Comparison of ENCODE assay signal across 14 cellular contexts in the genomic region with DNA sequence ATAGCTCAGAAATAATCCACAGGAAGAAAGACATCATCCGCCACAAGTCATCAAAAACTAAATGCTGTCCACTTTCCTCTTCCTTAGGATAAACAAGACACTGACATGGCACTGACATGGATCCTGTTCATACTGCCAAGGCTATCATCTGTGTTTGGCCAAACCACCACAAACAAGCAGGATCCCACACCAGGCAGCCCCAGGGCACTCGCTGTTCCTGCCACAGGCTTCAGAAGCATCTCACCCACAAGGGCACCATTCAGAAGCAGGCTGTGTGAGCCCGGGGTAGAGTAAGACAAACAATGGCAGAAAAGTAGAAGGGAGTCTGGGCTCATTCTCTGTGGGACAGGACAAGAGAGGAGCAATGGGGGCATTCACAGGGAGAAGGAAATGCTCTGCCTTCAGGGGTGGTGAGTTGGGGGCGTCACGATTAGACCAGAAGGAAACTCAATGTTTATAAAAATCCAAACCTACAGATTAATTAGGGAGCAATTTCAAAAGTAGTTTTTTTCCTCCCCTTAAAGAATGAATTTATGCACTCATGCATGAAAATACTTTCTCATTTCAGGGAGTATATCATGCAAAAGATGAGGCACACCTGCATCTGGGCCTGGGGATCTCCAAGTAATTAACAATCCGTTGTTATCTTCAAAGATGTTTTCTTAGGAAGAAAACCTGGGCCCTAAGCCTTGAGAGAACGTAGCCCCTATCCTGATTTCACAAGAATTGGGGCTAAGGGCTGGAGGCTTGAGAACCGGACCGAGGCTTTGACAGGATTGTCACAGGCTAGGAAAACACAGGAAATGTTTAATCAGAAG. TPM values are rescaled to one million over a fixed set of nuclear protein-coding genes. Genes with fewer than 3 reads are reported as not detected.
DNase-seq lines count a peak whose midpoint lies in the region; TF ChIP-seq lines count a peak whose summit lies in the region.
"Had no signal": no experiment of that assay in that cellular context is flagged by ENCODE, and none has a peak within 500 bp of the region (broad histone marks: within the 10 kb centered on the region; RNA-seq: fewer than 3 reads in every experiment).

No MANE protein-coding gene starts in this region.

- H3K4me2 ChIP-seq in OCI-LY7 (ENCODE audit: low read length): peak overlapping the region; percentile 68
- H3K4me2 ChIP-seq: BLaER1 treated with 17β-estradiol and CSF1 and Interleukin-3, amounts not matched to agents 10 nM and 100 nM had no signal

- no peak for TF ChIP-seq EP300 in tibial nerve (IDR thresholded peaks at IDR 0.05)

- H4K20me1 ChIP-seq in OCI-LY7 (ENCODE audit: insufficient read depth, low read length): no peaks in the 10 kb centered on the region
- H4K20me1 ChIP-seq: BLaER1 treated with 17β-estradiol and CSF1 and Interleukin-3, amounts not matched to agents 10 nM and 100 nM had no signal

- no peaks in the 10 kb centered on the region for H3K27me3 ChIP-seq in tibial nerve
- H3K27me3 ChIP-seq: BLaER1 treated with 17β-estradiol and CSF1 and Interleukin-3, amounts not matched to agents 10 nM and 100 nM had no signal

- no peaks in the 10 kb centered on the region for H3K36me3 Mint-ChIP-seq in progenitor cell of endocrine pancreas (ENCODE audit: insufficient read depth)
- H3K36me3 Mint-ChIP-seq: activated naive CD4-positive, alpha-beta T cell treated with anti-CD3 and anti-CD28 coated beads, Interleukin-2, amount 50 U/mL, for 24 hours; stimulated activated naive B cell treated with anti-CD40 and anti-IgM and Interleukin-4, amounts not matched to agents 10 μg/mL and 1 μg/mL and 100 μg/mL, for 72 hours had no signal

- no peaks in the 10 kb centered on the region for H3K27me3 Mint-ChIP-seq in progenitor cell of endocrine pancreas
- H3K27me3 Mint-ChIP-seq: activated naive CD4-positive, alpha-beta T cell treated with anti-CD3 and anti-CD28 coated beads, Interleukin-2, amount 50 U/mL, for 24 hours had no signal

- BruUV-seq in OCI-LY7 (replicated peaks; lab: Mats Ljungman, UMichigan): no TSS peak

- 56 to 60% methylated on average over 9 of the region's 9 CpGs for WGBS in tibial nerve, 2 donors

- no peak for TF ChIP-seq POLR2A in tibial nerve (IDR thresholded peaks at IDR 0.05)

- H3K4me3 ChIP-seq in OCI-LY7 (ENCODE audit: low read depth, low read length, poor library complexity, severe bottlenecking) (peak overlapping the region; percentile 37), tibial nerve (no peak overlapping the region)
- H3K4me3 ChIP-seq: BLaER1 treated with 17β-estradiol and CSF1 and Interleukin-3, amounts not matched to agents 10 nM and 100 nM; psoas muscle had no signal

- peaks cover 100% of the 10 kb centered on the region for H3K4me1 ChIP-seq in OCI-LY7 (ENCODE audit: insufficient read depth, low read length, poor library complexity, severe bottlenecking)
- H3K4me1 ChIP-seq in tibial nerve: no peaks in the 10 kb centered on the region
- H3K4me1 ChIP-seq: psoas muscle had no signal

- peak overlapping the region; percentile 26; the same call in 1 of the 2 replicates for H2AFZ ChIP-seq in OCI-LY7 (ENCODE audit: low read length)

- H3K9me3 ChIP-seq in OCI-LY7 (ENCODE audit: low read length): no peaks in the 10 kb centered on the region
- H3K9me3 ChIP-seq in tibial nerve: no peaks in the 10 kb centered on the region
- H3K9me3 ChIP-seq: BLaER1 treated with 17β-estradiol and CSF1 and Interleukin-3, amounts not matched to agents 10 nM and 100 nM; psoas muscle had no signal

- intact Hi-C loops in OCI-LY7 (cut with micrococcal nuclease; ENCODE audit: unreplicated experiment): loop anchor here (1.0 to 5.0 kb wide), 5 partner anchors 45 to 177 kb away; no protein-coding TSS in a partner anchor

- CTCF ChIA-PET in OCI-LY7 (lab: Charles Lee; ENCODE audit: unreplicated experiment): interaction anchor here (0.8 kb wide), 1 partner anchor 87 kb away, joined by 3 read pairs; no protein-coding TSS in a partner anchor

- H3K9me2 ChIP-seq in OCI-LY7 (ENCODE audit: insufficient read depth, low read length): no peaks in the 10 kb centered on the region

- peak overlapping the region; percentile 87 for H3K27ac Mint-ChIP-seq in progenitor cell of endocrine pancreas
- H3K27ac Mint-ChIP-seq: activated naive CD4-positive, alpha-beta T cell treated with anti-CD3 and anti-CD28 coated beads, Interleukin-2, amount 50 U/mL, for 24 hours; stimulated activated naive B cell treated with anti-CD40 and anti-IgM and Interleukin-4, amounts not matched to agents 10 μg/mL and 1 μg/mL and 100 μg/mL, for 72 hours had no signal

- DNase-seq in COLO668 (lab: John Stamatoyannopoulos, UW; ENCODE audit: unreplicated experiment) (peak; percentile 52), OCI-LY7 (ENCODE audit: low spot score) (peak; percentile 63), foreskin melanocyte (peak; percentile 88), progenitor cell of endocrine pancreas (ENCODE audit: low spot score, unreplicated experiment) (no peak), NCI-H82 (lab: John Stamatoyannopoulos, UW) (no peak), NCI-H1105 (lab: John Stamatoyannopoulos, UW) (no peak), NCI-H1417 (lab: John Stamatoyannopoulos, UW) (no peak), tibial nerve (ENCODE audit: low spot score in 2 of 2) (no peak)
- DNase-seq: cerebellar nuclear complex; psoas muscle; stimulated activated CD4-positive, alpha-beta T cell treated with anti-CD3 and anti-CD28 coated beads, Interleukin-1b, Interleukin-23, amount 100 ng/mL, for 48 hours; stimulated activated naive B cell treated with anti-CD40 and anti-IgM and Interleukin-4, amounts not matched to agents 10 μg/mL and 1 μg/mL and 100 μg/mL, for 72 hours had no signal

- TF ChIP-seq CTCF in OCI-LY7 (conservative IDR thresholded peaks at IDR 0.05; ENCODE audit: low read length) (no peak), progenitor cell of endocrine pancreas (IDR thresholded peaks at IDR 0.05; ENCODE audit: unreplicated experiment) (no peak), tibial nerve (IDR thresholded peaks at IDR 0.05) (no peak)

- H3K9me3 Mint-ChIP-seq in progenitor cell of endocrine pancreas (ENCODE audit: low read depth): no peaks in the 10 kb centered on the region
- H3K9me3 Mint-ChIP-seq: activated naive CD4-positive, alpha-beta T cell treated with anti-CD3 and anti-CD28 coated beads, Interleukin-2, amount 50 U/mL, for 24 hours; stimulated activated naive B cell treated with anti-CD40 and anti-IgM and Interleukin-4, amounts not matched to agents 10 μg/mL and 1 μg/mL and 100 μg/mL, for 72 hours had no signal

- no peak overlapping the region for H3K4me3 Mint-ChIP-seq in progenitor cell of endocrine pancreas (ENCODE audit: low read depth)
- H3K4me3 Mint-ChIP-seq: activated naive CD4-positive, alpha-beta T cell treated with anti-CD3 and anti-CD28 coated beads, Interleukin-2, amount 50 U/mL, for 24 hours; stimulated activated naive B cell treated with anti-CD40 and anti-IgM and Interleukin-4, amounts not matched to agents 10 μg/mL and 1 μg/mL and 100 μg/mL, for 72 hours had no signal

- no peaks in the 10 kb centered on the region for H3K79me2 ChIP-seq in OCI-LY7 (ENCODE audit: insufficient read depth, low read depth, low read length)

- H3K4me1 Mint-ChIP-seq in progenitor cell of endocrine pancreas (ENCODE audit: low read depth): peaks cover 23% of the 10 kb centered on the region

- H3K36me3 ChIP-seq in OCI-LY7 (ENCODE audit: insufficient read depth, low read length) (no peaks in the 10 kb centered on the region), tibial nerve (no peaks in the 10 kb centered on the region)
- H3K36me3 ChIP-seq: BLaER1 treated with 17β-estradiol and CSF1 and Interleukin-3, amounts not matched to agents 10 nM and 100 nM had no signal

- POLR2A ChIA-PET in OCI-LY7 (lab: Charles Lee): interaction anchor here (0.5 to 2.6 kb wide), 6 partner anchors 8 to 367 kb away, joined by 3 to 8 read pairs (median 3); no protein-coding TSS in a partner anchor

- H3K27ac ChIP-seq in OCI-LY7 (ENCODE audit: low read depth, low read length, poor library complexity, severe bottlenecking) (peak overlapping the region; percentile 89), tibial nerve (no peak overlapping the region)
- H3K27ac ChIP-seq: BLaER1 treated with 17β-estradiol and CSF1 and Interleukin-3, amounts not matched to agents 10 nM and 100 nM; psoas muscle had no signal

RNA-seq across cellular contexts. Expression of a gene that starts 43.3 kb away (rescaled TPM):
- total RNA-seq in OCI-LY7 (2014; rRNA removed; shearing (Covaris generic)): 66.8 and 74.4 TPM in 2 replicates
- 183 and 186 TPM in 2 replicates for total RNA-seq in OCI-LY7 (2022)
- 325 and 332 TPM in 2 replicates for total RNA-seq in progenitor cell of endocrine pancreas
- total RNA-seq in tibial nerve: 100 to 1,000 TPM; 226 to 325 (median 267) TPM

Comparison
In these comparisons a context has a peak if more than half of its experiments do, and no peak if none do; other contexts are left out.
1. DNase-seq: peak in COLO668 (single experiment), OCI-LY7 (single experiment) and foreskin melanocyte (single experiment); none in progenitor cell of endocrine pancreas (single experiment), NCI-H82 (single experiment), NCI-H1105 (single experiment), NCI-H1417 (0 of 3) and tibial nerve (0 of 2).